ENCODE assay signal across 3 cellular contexts in genomic region chr1:93694039-93694438, GRCh38.
TF ChIP-seq lines count a peak whose summit lies in the region.

No MANE protein-coding gene starts in this region.

TF ChIP-seq in SK-N-SH, 30 proteins besides CTCF, POLR2A, EP300 and RAD21:
- TF ChIP-seq PBX3 (IDR thresholded peaks at IDR 0.05) = no peak
- TF ChIP-seq MAX (IDR thresholded peaks at IDR 0.05; ENCODE audit: low read depth) = peak; percentile 65; the same call in 1 of the 2 replicates
- TF ChIP-seq JUND (IDR thresholded peaks at IDR 0.05) = 0 out of 2 replicates have a peak, but pooled peaks have one; percentile 17
- no peak for TF ChIP-seq RXRA (IDR thresholded peaks at IDR 0.05; ENCODE audit: borderline replicate concordance, low read depth)

TF ChIP-seq in SK-N-SH treated with all-trans-retinoic acid at 6 μM for 48 hours, 23 proteins besides CTCF, POLR2A, EP300 and RAD21:
- TF ChIP-seq CSRNP3 (CRISPR knock-in tag; IDR thresholded peaks at IDR 0.05) (no peak), TSHZ2 (CRISPR knock-in tag; IDR thresholded peaks at IDR 0.05) (no peak), PATZ1 (CRISPR knock-in tag; IDR thresholded peaks at IDR 0.05; ENCODE audit: borderline replicate concordance) (no peak), CSDC2 (CRISPR knock-in tag; IDR thresholded peaks at IDR 0.05) (no peak), RARB (CRISPR knock-in tag; IDR thresholded peaks at IDR 0.05) (no peak), BACH2 (CRISPR knock-in tag; IDR thresholded peaks at IDR 0.05; ENCODE audit: borderline replicate concordance) (no peak), ISL1 (CRISPR knock-in tag; IDR thresholded peaks at IDR 0.05) (no peak)

TF ChIP-seq in GM12878, 131 proteins besides CTCF, POLR2A, EP300 and RAD21:
- no peak for TF ChIP-seq BCLAF1 (IDR thresholded peaks at IDR 0.05)
- no peak for TF ChIP-seq EZH2 (IDR thresholded peaks at IDR 0.05; ENCODE audit: borderline replicate concordance, control insufficient read depth, low read depth, low read length)
- no peak for TF ChIP-seq CREB1 (IDR thresholded peaks at IDR 0.05; ENCODE audit: low read depth)
- TF ChIP-seq ZNF217 (IDR thresholded peaks at IDR 0.05) = no peak
- TF ChIP-seq RCOR1 (conservative IDR thresholded peaks at IDR 0.05; ENCODE audit: low read depth, low read length) = no peak
- TF ChIP-seq IRF3 (IDR thresholded peaks at IDR 0.05) = no peak
- no peak for TF ChIP-seq EED (IDR thresholded peaks at IDR 0.05; ENCODE audit: low read depth)
- TF ChIP-seq MYC (IDR thresholded peaks at IDR 0.05; ENCODE audit: insufficient read depth, insufficient read length, insufficient replicate concordance, low read length, severe bottlenecking) = no peak
- no peak for TF ChIP-seq ATF2 (IDR thresholded peaks at IDR 0.05; ENCODE audit: low read length)
